Comparison of ENCODE assay signal across 13 cellular contexts in the genomic region with DNA sequence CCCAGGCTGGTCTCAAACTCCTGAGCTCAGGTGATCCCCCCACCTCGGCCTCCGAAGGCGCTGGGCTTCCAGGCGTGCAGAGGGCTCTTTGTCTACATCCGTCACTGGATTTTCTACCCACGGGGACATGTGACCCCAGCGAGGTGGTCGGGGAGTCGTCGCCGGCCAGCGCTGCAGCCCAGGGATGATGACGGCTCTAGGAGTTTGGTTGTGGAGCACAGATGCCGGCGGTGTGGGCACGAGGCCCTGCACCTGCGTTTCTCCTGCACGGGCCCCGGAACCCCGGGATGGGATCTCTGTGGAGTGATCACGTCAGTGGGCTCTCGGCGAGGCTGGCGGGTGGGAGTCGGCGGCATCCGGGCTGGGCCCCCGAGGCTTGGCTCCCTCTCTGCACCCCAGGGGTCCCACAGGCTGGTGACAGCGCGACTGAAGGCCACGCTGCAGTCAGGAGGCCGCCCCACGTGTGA.
"Had no signal": no experiment of that assay in that cellular context is flagged by ENCODE, and none has a peak within 500 bp of the region (broad histone marks: within the 10 kb centered on the region; RNA-seq: fewer than 3 reads in every experiment).

No MANE protein-coding gene starts in this region.

- H3K4me3 Mint-ChIP-seq: activated naive CD8-positive, alpha-beta T cell; neural progenitor cell; stimulated activated naive CD8-positive, alpha-beta T cell treated with anti-CD3 and anti-CD28 coated beads, Interleukin-15, amount 100 ng/mL, for 72 hours had no signal

- H3K27me3 Mint-ChIP-seq: activated naive CD8-positive, alpha-beta T cell had no signal

- H3K27ac Mint-ChIP-seq: activated naive CD8-positive, alpha-beta T cell; neural progenitor cell had no signal

- H3K36me3 Mint-ChIP-seq: activated naive CD8-positive, alpha-beta T cell; neural progenitor cell had no signal

- H3K27ac ChIP-seq: brain microvascular endothelial cell, neural progenitor cell, thoracic aorta had no signal

- DNase-seq: activated CD4-positive, alpha-beta T cell treated with anti-CD3 and anti-CD28 coated beads for 4 hours; amygdala; brain microvascular endothelial cell; cerebellar nuclear complex; mesendoderm; stimulated activated CD4-positive, alpha-beta T cell treated with anti-CD3 and anti-CD28 coated beads, Interleukin-4, amount 100 ng/mL, for 1 hour; stimulated activated CD8-positive, alpha-beta memory T cell treated with anti-CD3 and anti-CD28 coated beads, Interleukin-4, amount 100 ng/mL, for 48 hours; stimulated activated naive CD8-positive, alpha-beta T cell treated with anti-CD3 and anti-CD28 coated beads, Interleukin-15, amount 100 ng/mL, for 72 hours; T1000 had no signal

- H3K9me3 Mint-ChIP-seq: stimulated activated naive CD8-positive, alpha-beta T cell treated with anti-CD3 and anti-CD28 coated beads, Interleukin-15, amount 100 ng/mL, for 72 hours had no signal

- H3K27me3 ChIP-seq: brain microvascular endothelial cell had no signal

- H3K36me3 ChIP-seq: brain microvascular endothelial cell, neural progenitor cell, thoracic aorta had no signal

- ATAC-seq: esophagus mucosa; stimulated activated naive CD8-positive, alpha-beta T cell treated with anti-CD3 and anti-CD28 coated beads, Interleukin-15, amount 100 ng/mL, for 72 hours had no signal

- H3K4me3 ChIP-seq: neural progenitor cell, thoracic aorta had no signal

- H3K9me3 ChIP-seq: thoracic aorta had no signal
